21 cellular contexts compared by ENCODE assay signal in genomic region chr11:131447898-131448297, GRCh38.
A peak's percentile ranks its signal among the peaks of the same experiment; 100 is the strongest.
DNase-seq lines count a peak whose midpoint lies in the region; ATAC-seq, FAIRE-seq and TF ChIP-seq lines count a peak whose summit lies in the region.
"Had no signal": no experiment of that assay in that cellular context is flagged by ENCODE, and none has a peak within 500 bp of the region (broad histone marks: within the 10 kb centered on the region; RNA-seq: fewer than 3 reads in every experiment).

No MANE protein-coding gene starts in this region.

- no peak overlapping the region for H3K9ac ChIP-seq in HepG2 (ENCODE audit: insufficient read depth, low read depth, low read length)
- H3K9ac ChIP-seq: BLaER1, GM23248 had no signal

- no peaks in the 10 kb centered on the region for H3K27me3 ChIP-seq in HepG2 (ENCODE audit: control insufficient read depth in 1 of 2, insufficient read depth in 2 of 2, low read length in 2 of 2)
- H3K27me3 ChIP-seq in naive thymus-derived CD4-positive, alpha-beta T cell (ENCODE audit: control insufficient read depth in 2 of 2, insufficient read depth in 2 of 2, low read length in 2 of 2), result no peaks in the 10 kb centered on the region
- H3K27me3 ChIP-seq: BLaER1 had no signal

- 25% methylated on average over 4 of the region's 11 CpGs for WGBS in HepG2 (ENCODE audit: low lambda C conversion rate)

- no peak overlapping the region for H3K27ac Mint-ChIP-seq in naive thymus-derived CD4-positive, alpha-beta T cell
- H3K27ac Mint-ChIP-seq: B cell; CD4-positive, CD25-positive, alpha-beta regulatory T cell; CD8-positive, alpha-beta T cell had no signal

- POLR2A ChIA-PET in HepG2 (lab: Yijun Ruan, JAX), result no interaction called here
- POLR2A ChIA-PET in naive thymus-derived CD4-positive, alpha-beta T cell (lab: Charles Lee), result no interaction called here

- H3K4me3 ChIP-seq in HepG2 (replicated peaks in 1 of 3; ENCODE audit: insufficient read depth in 1 of 3, low read depth in 2 of 3, low read length in 3 of 3), result no peak overlapping the region
- H3K4me3 ChIP-seq in naive thymus-derived CD4-positive, alpha-beta T cell (ENCODE audit: low read length), result no peak overlapping the region
- H3K4me3 ChIP-seq: BLaER1, GM23248 had no signal

- in situ Hi-C loops in HepG2 (cut with HindIII; ENCODE audit: extremely low pct_ligation_motif_present, low pct_unique_long_range_greater_than_20kb), result no loop called here

- CTCF ChIA-PET in HepG2 (lab: Yijun Ruan, JAX; ENCODE audit: low intra/inter-chr PET ratio, low total read pairs), result no interaction called here
- CTCF ChIA-PET in naive thymus-derived CD4-positive, alpha-beta T cell (lab: Charles Lee), result no interaction called here

- no peaks in the 10 kb centered on the region for H3K9me3 ChIP-seq in HepG2 (ENCODE audit: low read length)
- H3K9me3 ChIP-seq in naive thymus-derived CD4-positive, alpha-beta T cell (ENCODE audit: control insufficient read depth in 2 of 3, low read length in 3 of 3), result no peaks in the 10 kb centered on the region
- H3K9me3 ChIP-seq: BLaER1, Caco-2 had no signal

- intact Hi-C loops in HepG2 (cut with micrococcal nuclease; ENCODE audit: unreplicated experiment), result no loop called here
- intact Hi-C loops in naive thymus-derived CD4-positive, alpha-beta T cell (cut with micrococcal nuclease), result no loop called here

- no peak overlapping the region for H3K27ac ChIP-seq in HepG2 (ENCODE audit: extremely low read length, insufficient read depth, low read length)
- no peak overlapping the region for H3K27ac ChIP-seq in naive thymus-derived CD4-positive, alpha-beta T cell (ENCODE audit: low read depth, low read length)
- H3K27ac ChIP-seq: 22Rv1, BLaER1, C4-2B, GM23248 had no signal

- no peaks in the 10 kb centered on the region for H3K4me1 ChIP-seq in HepG2 (ENCODE audit: insufficient read depth, low read length)
- H3K4me1 ChIP-seq in naive thymus-derived CD4-positive, alpha-beta T cell (ENCODE audit: control insufficient read depth in 2 of 2, insufficient read depth in 2 of 2, low read length in 2 of 2), result no peaks in the 10 kb centered on the region
- H3K4me1 ChIP-seq: BLaER1, Caco-2 had no signal

- no peak for TF ChIP-seq EP300 in HepG2 (IDR thresholded peaks at IDR 0.05; ENCODE audit: low read depth in 2 of 2, low read length in 2 of 2)
- no peak for TF ChIP-seq EP300 in HepG2 (CRISPR knock-in tag; IDR thresholded peaks at IDR 0.05; ENCODE audit: borderline replicate concordance)

- peaks cover 0 to 6% (median 0%) of the 10 kb centered on the region in 5 donors for H3K27me3 Mint-ChIP-seq in naive thymus-derived CD4-positive, alpha-beta T cell
- H3K27me3 Mint-ChIP-seq: B cell; CD4-positive, CD25-positive, alpha-beta regulatory T cell had no signal

- no peak for TF ChIP-seq RAD21 in HepG2 (CRISPR knock-in tag; IDR thresholded peaks at IDR 0.05)

- FAIRE-seq in HepG2 (lab: Jason Lieb, UNC), result no peak
- FAIRE-seq: A204.1, G401.6, GM12892, H1 had no signal

- H3K79me2 ChIP-seq in HepG2 (ENCODE audit: insufficient read depth, low read length), result no peaks in the 10 kb centered on the region

- H3K9me3 Mint-ChIP-seq in naive thymus-derived CD4-positive, alpha-beta T cell, result peaks cover 0 to 6% (median 0%) of the 10 kb centered on the region in 11 donors

- TF ChIP-seq CTCF in HepG2 (CRISPR knock-in tag; IDR thresholded peaks at IDR 0.05), result no peak

- TF ChIP-seq POLR2A in HepG2 (IDR thresholded peaks at IDR 0.05; ENCODE audit: insufficient read depth in 1 of 2, low read depth in 2 of 2, low read length in 2 of 2), result no peak

- no peak for ATAC-seq in HepG2
- ATAC-seq in naive thymus-derived CD4-positive, alpha-beta T cell, result peak; percentile 22
- ATAC-seq: CD8-positive, alpha-beta T cell had no signal

- H3K4me1 Mint-ChIP-seq in naive thymus-derived CD4-positive, alpha-beta T cell, result no peaks in the 10 kb centered on the region
- H3K4me1 Mint-ChIP-seq: B cell had no signal

- no peak overlapping the region for H3K4me2 ChIP-seq in HepG2 (ENCODE audit: low read depth, low read length)
- H3K4me2 ChIP-seq: BLaER1 had no signal

- H2AFZ ChIP-seq in HepG2 (ENCODE audit: low read length), result no peak overlapping the region
- H2AFZ ChIP-seq: GM23248 had no signal

- H3K36me3 ChIP-seq in HepG2 (replicated peaks in 1 of 2; ENCODE audit: control insufficient read depth in 1 of 2, insufficient read depth in 2 of 2, low read length in 2 of 2), result no peaks in the 10 kb centered on the region
- no peaks in the 10 kb centered on the region for H3K36me3 ChIP-seq in naive thymus-derived CD4-positive, alpha-beta T cell (ENCODE audit: control insufficient read depth in 2 of 3, insufficient read depth in 3 of 3, low read length in 3 of 3)
- H3K36me3 ChIP-seq: BLaER1 had no signal

- BruUV-seq in HepG2 (replicated peaks; lab: Mats Ljungman, UMichigan), result no TSS peak

- H3K36me3 Mint-ChIP-seq in naive thymus-derived CD4-positive, alpha-beta T cell, result no peaks in the 10 kb centered on the region
- H3K36me3 Mint-ChIP-seq: CD4-positive, CD25-positive, alpha-beta regulatory T cell; CD8-positive, alpha-beta T cell had no signal

- H3K4me3 Mint-ChIP-seq in naive thymus-derived CD4-positive, alpha-beta T cell, result no peak overlapping the region
- H3K4me3 Mint-ChIP-seq: B cell; CD4-positive, CD25-positive, alpha-beta regulatory T cell; CD8-positive, alpha-beta T cell had no signal

- DNase-seq in NCI-H82 (lab: John Stamatoyannopoulos, UW), result peak; percentile 65
- DNase-seq in NCI-H82 treated with DMSO at 0.1 percent for 48 hours (lab: John Stamatoyannopoulos, UW; ENCODE audit: unreplicated experiment), result no peak
- DNase-seq in HepG2 (ENCODE audit: low spot score), result no peak
- DNase-seq in naive thymus-derived CD4-positive, alpha-beta T cell, result no peak
- no peak for DNase-seq in NCI-H1048 (lab: John Stamatoyannopoulos, UW)
- DNase-seq in ureter (ENCODE audit: low spot score), result no peak
- DNase-seq: Caco-2; CD4-positive, CD25-positive, alpha-beta regulatory T cell; CD8-positive, alpha-beta T cell; DMS153; DND-41; GM23248; HCEC 1CT had no signal

- H4K20me1 ChIP-seq in HepG2 (ENCODE audit: insufficient read depth, low read length), result no peaks in the 10 kb centered on the region
- H4K20me1 ChIP-seq: BLaER1 had no signal

TF ChIP-seq in HepG2, 621 proteins besides CTCF, POLR2A, EP300 and RAD21:
- TF ChIP-seq TP53 (CRISPR knock-in tag; conservative IDR thresholded peaks at IDR 0.05) (no peak), ZNF280D (CRISPR knock-in tag; IDR thresholded peaks at IDR 0.05) (no peak)
- TF ChIP-seq, protein P1, sequence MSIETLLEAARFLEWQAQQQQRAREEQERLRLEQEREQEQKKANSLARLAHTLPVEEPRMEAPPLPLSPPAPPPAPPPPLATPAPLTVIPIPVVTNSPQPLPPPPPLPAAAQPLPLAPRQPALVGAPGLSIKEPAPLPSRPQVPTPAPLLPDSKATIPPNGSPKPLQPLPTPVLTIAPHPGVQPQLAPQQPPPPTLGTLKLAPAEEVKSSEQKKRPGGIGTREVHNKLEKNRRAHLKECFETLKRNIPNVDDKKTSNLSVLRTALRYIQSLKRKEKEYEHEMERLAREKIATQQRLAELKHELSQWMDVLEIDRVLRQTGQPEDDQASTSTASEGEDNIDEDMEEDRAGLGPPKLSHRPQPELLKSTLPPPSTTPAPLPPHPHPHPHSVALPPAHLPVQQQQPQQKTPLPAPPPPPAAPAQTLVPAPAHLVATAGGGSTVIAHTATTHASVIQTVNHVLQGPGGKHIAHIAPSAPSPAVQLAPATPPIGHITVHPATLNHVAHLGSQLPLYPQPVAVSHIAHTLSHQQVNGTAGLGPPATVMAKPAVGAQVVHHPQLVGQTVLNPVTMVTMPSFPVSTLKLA (IDR thresholded peaks at IDR 0.05), result peak; percentile 86
